In the genomic region with DNA sequence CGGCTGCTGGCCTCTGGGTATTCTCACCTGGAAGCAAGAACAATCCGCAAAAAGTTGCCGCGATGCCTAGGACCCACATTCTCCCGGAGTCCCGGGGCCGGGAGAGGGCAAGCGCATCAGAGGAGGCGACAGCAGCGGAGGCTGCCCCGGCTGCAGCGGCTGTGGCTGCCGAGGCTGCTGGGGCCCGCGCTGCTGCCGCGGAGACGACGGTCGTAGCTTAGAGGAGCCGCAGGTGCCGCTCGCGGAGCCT, we compare ENCODE assay signal across 8 cellular contexts. TPM values are rescaled to one million over a fixed set of nuclear protein-coding genes. Genes with fewer than 3 reads are reported as not detected.
A peak's percentile ranks its signal among the peaks of the same experiment; 100 is the strongest.
DNase-seq lines count a peak whose midpoint lies in the region; ATAC-seq and TF ChIP-seq lines count a peak whose summit lies in the region.

No MANE protein-coding gene starts in this region.

- H3K36me3 ChIP-seq in esophagus (ENCODE audit: control insufficient read depth in 2 of 2, insufficient read depth in 2 of 2, low read length in 1 of 2): no peaks in the 10 kb centered on the region

- peak overlapping the region; percentile 76 to 90 (median 86) for H3K4me3 Mint-ChIP-seq in nephron

- H3K36me3 Mint-ChIP-seq in nephron (ENCODE audit: low read depth): peaks cover 10% of the 10 kb centered on the region

- no peak overlapping the region for H3K27ac ChIP-seq in esophagus (ENCODE audit: low read depth in 2 of 2, low read length in 1 of 2)

- WGBS in esophagus, 2 donors: 1% methylated on average over 23 to 24 of the region's 24 CpGs

- DNase-seq in AG20443 (ENCODE audit: low spot score) (peak; percentile 53), NCI-H510A treated with DMSO at 0.1 percent for 48 hours (lab: John Stamatoyannopoulos, UW) (peak; percentile 64), OCI-M2 (lab: John Stamatoyannopoulos, UW; ENCODE audit: unreplicated experiment) (no peak)

- ATAC-seq in GM21447 (IDR thresholded peaks at IDR 0.05; ENCODE audit: unreplicated experiment): no peak
- no peak for ATAC-seq in HG02678 (IDR thresholded peaks at IDR 0.05; ENCODE audit: unreplicated experiment)
- no peak for ATAC-seq in HG03457 (IDR thresholded peaks at IDR 0.05; ENCODE audit: unreplicated experiment)

- H3K27me3 Mint-ChIP-seq in nephron (ENCODE audit: low read depth): peaks cover 81% of the 10 kb centered on the region

- H3K4me1 Mint-ChIP-seq in nephron: peaks cover 25% of the 10 kb centered on the region

- H3K4me1 ChIP-seq in esophagus (ENCODE audit: control insufficient read depth in 2 of 2, insufficient read depth in 2 of 2, low read length in 1 of 2): peaks cover 9 to 21% of the 10 kb centered on the region in 2 donors

- TF ChIP-seq CTCF in nephron (IDR thresholded peaks at IDR 0.05; ENCODE audit: unreplicated experiment in 3 of 3): no peak

- H3K27ac Mint-ChIP-seq in nephron: no peak overlapping the region

- no peaks in the 10 kb centered on the region for H3K9me3 ChIP-seq in esophagus (ENCODE audit: control insufficient read depth in 2 of 2, insufficient read depth in 1 of 2, low read depth in 1 of 2, low read length in 1 of 2)

- H3K27me3 ChIP-seq in esophagus (ENCODE audit: control insufficient read depth in 1 of 2, insufficient read depth in 2 of 2, low read length in 2 of 2): peaks cover 0 to 12% of the 10 kb centered on the region in 2 donors

- H3K4me3 ChIP-seq in esophagus (ENCODE audit: low read depth in 1 of 2, low read length in 2 of 2): peak overlapping the region; percentile 38 to 46

- no peaks in the 10 kb centered on the region for H3K9me3 Mint-ChIP-seq in nephron

RNA-seq across cellular contexts. Expression of gene LYPD1, which starts 0.2 kb away (rescaled TPM):
- under 1 TPM; 0.24 to 0.56 TPM for polyA plus RNA-seq in esophagus
